Comparison of ENCODE assay signal across 1 cellular context in genomic region chr19:39327990-39328705, GRCh38.
TF ChIP-seq lines count a peak whose summit lies in the region.

No MANE protein-coding gene starts in this region.

TF ChIP-seq in HepG2, 621 proteins besides CTCF, POLR2A, EP300 and RAD21:
- TF ChIP-seq ZNF652 (CRISPR knock-in tag; IDR thresholded peaks at IDR 0.05; ENCODE audit: borderline replicate concordance, low read depth), result no peak
- no peak for TF ChIP-seq SAP130 (CRISPR knock-in tag; IDR thresholded peaks at IDR 0.05; ENCODE audit: low read depth)
- no peak for TF ChIP-seq ZNF24 (IDR thresholded peaks at IDR 0.05)
- TF ChIP-seq HOXA7 (CRISPR knock-in tag; IDR thresholded peaks at IDR 0.05), result no peak
- TF ChIP-seq POLR2AphosphoS2 (IDR thresholded peaks at IDR 0.05; ENCODE audit: low read depth, low read length), result no peak
- TF ChIP-seq FOXJ3 (CRISPR knock-in tag; IDR thresholded peaks at IDR 0.05; ENCODE audit: borderline replicate concordance), result no peak
- 0 out of 2 replicates have a peak, but pooled peaks have one; percentile 40 for TF ChIP-seq KDM2A (CRISPR knock-in tag; IDR thresholded peaks at IDR 0.05; ENCODE audit: borderline replicate concordance, low read depth)
- TF ChIP-seq HNF4A (CRISPR knock-in tag; IDR thresholded peaks at IDR 0.05), result no peak
- TF ChIP-seq SRF (IDR thresholded peaks at IDR 0.05; ENCODE audit: low read depth, low read length), result no peak
- TF ChIP-seq ZKSCAN1 (IDR thresholded peaks at IDR 0.05; ENCODE audit: low read length), result no peak
- no peak for TF ChIP-seq ZBTB21 (CRISPR knock-in tag; IDR thresholded peaks at IDR 0.05)
- TF ChIP-seq FOXA3 (CRISPR knock-in tag; IDR thresholded peaks at IDR 0.05), result no peak
- TF ChIP-seq MNT (IDR thresholded peaks at IDR 0.05), result no peak
- TF ChIP-seq CSRNP1 (CRISPR knock-in tag; IDR thresholded peaks at IDR 0.05), result no peak
- TF ChIP-seq GMEB2 (CRISPR knock-in tag; IDR thresholded peaks at IDR 0.05; ENCODE audit: low read depth), result no peak
- no peak for TF ChIP-seq MIER3 (CRISPR knock-in tag; IDR thresholded peaks at IDR 0.05; ENCODE audit: borderline replicate concordance)
- 0 out of 2 replicates have a peak, but pooled peaks have one; percentile 35 for TF ChIP-seq SMAD1 (CRISPR knock-in tag; IDR thresholded peaks at IDR 0.05; ENCODE audit: borderline replicate concordance, low read depth)
- TF ChIP-seq STAG1 (CRISPR knock-in tag; IDR thresholded peaks at IDR 0.05), result peak; percentile 87
- TF ChIP-seq SMAD9 (CRISPR knock-in tag; IDR thresholded peaks at IDR 0.05), result no peak
- no peak for TF ChIP-seq ZNF883 (CRISPR knock-in tag; IDR thresholded peaks at IDR 0.05; ENCODE audit: not compliant biosample characterization)
- TF ChIP-seq HCFC1 (IDR thresholded peaks at IDR 0.05; ENCODE audit: low read depth, low read length), result no peak
- TF ChIP-seq PREB (CRISPR knock-in tag; IDR thresholded peaks at IDR 0.05), result no peak
- peak; percentile 72 for TF ChIP-seq SMC3 (IDR thresholded peaks at IDR 0.05; ENCODE audit: low read length)
- TF ChIP-seq RAD51 (IDR thresholded peaks at IDR 0.05; ENCODE audit: borderline replicate concordance), result no peak
- peak; percentile 44 for TF ChIP-seq TEAD3 (CRISPR knock-in tag; optimal IDR thresholded peaks at IDR 0.05; ENCODE audit: borderline replicate concordance)
- no peak for TF ChIP-seq ZNF687 (CRISPR knock-in tag; IDR thresholded peaks at IDR 0.05)
- TF ChIP-seq BCL6 (CRISPR knock-in tag; IDR thresholded peaks at IDR 0.05), result no peak
